8 cellular contexts compared by ENCODE assay signal in genomic region chr1:113928950-113929749, GRCh38. TPM values are rescaled to one million over a fixed set of nuclear protein-coding genes. Genes with fewer than 3 reads are reported as not detected.
DNase-seq lines count a peak whose midpoint lies in the region; ATAC-seq, FAIRE-seq and TF ChIP-seq lines count a peak whose summit lies in the region.

Gene HIPK1 (plus strand): TSS chr1:113929324.

- peaks cover 36% of the 10 kb centered on the region for H3K4me1 Mint-ChIP-seq in WTC11

- H3K27ac Mint-ChIP-seq in WTC11, result peak within 1 kb of the TSS; percentile 84

- H3K9me3 ChIP-seq in AG04450 (ENCODE audit: control insufficient read depth, insufficient read depth, low read length), result no peaks in the 10 kb centered on the region; the same call in 1 of the 2 replicates

- H3K27me3 Mint-ChIP-seq in WTC11 (ENCODE audit: low read depth), result peaks cover 18% of the 10 kb centered on the region

- H3K4me3 ChIP-seq in AG04450 (ENCODE audit: low read depth, low read length) (peak within 1 kb of the TSS; percentile 98), bronchial epithelial cell (ENCODE audit: low read depth, low read length) (peak within 1 kb of the TSS; percentile 97)

- TF ChIP-seq CTCF in AG04450 (IDR thresholded peaks at IDR 0.05; ENCODE audit: low read depth, low read length) (no peak), WTC11 (IDR thresholded peaks at IDR 0.05) (no peak), bronchial epithelial cell (IDR thresholded peaks at IDR 0.05; ENCODE audit: insufficient read depth, low read length, severe bottlenecking) (no peak)

- FAIRE-seq in bronchial epithelial cell (lab: Jason Lieb, UNC), result no peak

- DNase-seq in AG04450 (ENCODE audit: low read depth, low spot score) (peak; percentile 65), NCI-H2227 (lab: John Stamatoyannopoulos, UW; ENCODE audit: unreplicated experiment) (peak; percentile 96), WTC11 (ENCODE audit: low spot score) (peak; percentile 94), bronchial epithelial cell (ENCODE audit: low read depth) (peak; percentile 59), iPS-NIHi7 (ENCODE audit: extremely low spot score) (peak; percentile 96), smooth muscle cell of the brain vasculature (ENCODE audit: low read depth, low spot score) (peak; percentile 63)

- H3K9me3 Mint-ChIP-seq in WTC11, result no peaks in the 10 kb centered on the region

- H3K27me3 ChIP-seq in AG04450 (ENCODE audit: control insufficient read depth, insufficient read depth, low read length) (no peaks in the 10 kb centered on the region), bronchial epithelial cell (ENCODE audit: control insufficient read depth, insufficient read depth, low read length) (no peaks in the 10 kb centered on the region)

- CTCF ChIA-PET in AG04450 (lab: Charles Lee) (interaction anchor here (0.7 to 5.7 kb wide), 11 partner anchors 16 to 94 kb away, joined by 3 to 31 read pairs (median 4); partner anchors contain the start of genes AP4B1 and DCLRE1B), WTC11 (lab: Charles Lee) (interaction anchor here (0.6 to 3.4 kb wide), 5 partner anchors 10 to 94 kb away, joined by 3 to 19 read pairs (median 3); partner anchors contain the start of genes AP4B1 and DCLRE1B)

- POLR2A ChIA-PET in AG04450 (lab: Yijun Ruan, JAX), result interaction anchor here (1.0 to 4.0 kb wide), 5 partner anchors 16 to 117 kb away, joined by 3 to 54 read pairs (median 4); partner anchors contain the start of genes AP4B1, DCLRE1B, OLFML3 and RSBN1
- POLR2A ChIA-PET in WTC11 (lab: Charles Lee), result interaction anchor here (0.6 to 2.7 kb wide), 4 partner anchors 11 to 333 kb away, joined by 3 to 23 read pairs (median 4); partner anchors contain the start of genes AP4B1 and DCLRE1B

- ATAC-seq in GM18907 (IDR thresholded peaks at IDR 0.05; ENCODE audit: unreplicated experiment) (peak; percentile 76), HG03139 (IDR thresholded peaks at IDR 0.05; ENCODE audit: unreplicated experiment) (peak; percentile 61), WTC11 (peak; percentile 86)

- H3K36me3 ChIP-seq in bronchial epithelial cell (ENCODE audit: control insufficient read depth, insufficient read depth, low read length), result no peaks in the 10 kb centered on the region

- no peaks in the 10 kb centered on the region for H3K36me3 Mint-ChIP-seq in WTC11

- peak within 1 kb of the TSS; percentile 93 for H3K4me3 Mint-ChIP-seq in WTC11

- peak within 1 kb of the TSS; percentile 82 for H3K27ac ChIP-seq in AG04450 (ENCODE audit: low read depth, low read length)

TF ChIP-seq in WTC11, 78 proteins besides CTCF, POLR2A, EP300 and RAD21 (continues in another document):
- TF ChIP-seq FOXK1 (CRISPR knock-in tag; IDR thresholded peaks at IDR 0.05), result peak; percentile 89
- TF ChIP-seq SP1 (CRISPR knock-in tag; conservative IDR thresholded peaks at IDR 0.05), result peak; percentile 96
- no peak for TF ChIP-seq NFATC4 (CRISPR knock-in tag; IDR thresholded peaks at IDR 0.05)
- peak; percentile 96 for TF ChIP-seq ZNF232 (CRISPR knock-in tag; IDR thresholded peaks at IDR 0.05)
- peak; percentile 81 for TF ChIP-seq MAX (CRISPR knock-in tag; IDR thresholded peaks at IDR 0.05)
- peak; percentile 78; the same call in 1 of the 2 replicates for TF ChIP-seq ETV6 (CRISPR knock-in tag; IDR thresholded peaks at IDR 0.05)
- TF ChIP-seq FOXP4 (CRISPR knock-in tag; IDR thresholded peaks at IDR 0.05), result peak; percentile 50; the same call in 1 of the 2 replicates
- TF ChIP-seq ARID4B (CRISPR knock-in tag; IDR thresholded peaks at IDR 0.05; ENCODE audit: borderline replicate concordance), result peak; percentile 89
- TF ChIP-seq ELF4 (CRISPR knock-in tag; IDR thresholded peaks at IDR 0.05; ENCODE audit: low read depth), result no peak
- TF ChIP-seq SMAD3 (CRISPR knock-in tag; IDR thresholded peaks at IDR 0.05; ENCODE audit: borderline replicate concordance), result 0 out of 2 replicates have a peak, but pooled peaks have one; percentile 44
- TF ChIP-seq CREM (CRISPR knock-in tag; IDR thresholded peaks at IDR 0.05), result peak; percentile 86
- TF ChIP-seq ZNF263 (CRISPR knock-in tag; IDR thresholded peaks at IDR 0.05; ENCODE audit: low read depth), result no peak
- peak; percentile 83 for TF ChIP-seq HMGXB4 (CRISPR knock-in tag; IDR thresholded peaks at IDR 0.05)
- TF ChIP-seq FOXP1 (CRISPR knock-in tag; IDR thresholded peaks at IDR 0.05; ENCODE audit: borderline replicate concordance), result peak; percentile 47; the same call in 1 of the 2 replicates
- TF ChIP-seq FOXJ3 (CRISPR knock-in tag; IDR thresholded peaks at IDR 0.05; ENCODE audit: borderline replicate concordance), result 0 out of 2 replicates have a peak, but pooled peaks have one; percentile 28
- peak; percentile 61; the same call in 1 of the 2 replicates for TF ChIP-seq ESRRA (CRISPR knock-in tag; IDR thresholded peaks at IDR 0.05; ENCODE audit: borderline replicate concordance)
- TF ChIP-seq GABPB1 (CRISPR knock-in tag; IDR thresholded peaks at IDR 0.05), result peak; percentile 79
- TF ChIP-seq IRF2 (CRISPR knock-in tag; IDR thresholded peaks at IDR 0.05; ENCODE audit: borderline replicate concordance, low read depth), result no peak
- TF ChIP-seq E2F5 (CRISPR knock-in tag; IDR thresholded peaks at IDR 0.05), result 0 out of 2 replicates have a peak, but pooled peaks have one; percentile 67

RNA-seq across cellular contexts. Expression of gene HIPK1, which starts in this region (rescaled TPM):
- 28.4 and 31.3 TPM in 2 replicates for polyA plus RNA-seq in AG04450 (2011; rRNA removed)
- polyA minus RNA-seq in AG04450 (2011; rRNA and poly(A)+ RNA removed), result 119 and 124 TPM in 2 replicates
- total RNA-seq in WTC11 (2021) (52.2 to 56.9 TPM (median 53.9 TPM) in 3 replicates), bronchial epithelial cell (18.7 and 24.2 TPM in 2 replicates)

Comparison
In these comparisons a context has a peak if more than half of its experiments do, and no peak if none do; other contexts are left out.
1. Peak in every context shown above with its lines: DNase-seq, ATAC-seq, H3K4me3 ChIP-seq and H3K27ac ChIP-seq.